Comparison of ENCODE assay signal across 8 cellular contexts in the genomic region with DNA sequence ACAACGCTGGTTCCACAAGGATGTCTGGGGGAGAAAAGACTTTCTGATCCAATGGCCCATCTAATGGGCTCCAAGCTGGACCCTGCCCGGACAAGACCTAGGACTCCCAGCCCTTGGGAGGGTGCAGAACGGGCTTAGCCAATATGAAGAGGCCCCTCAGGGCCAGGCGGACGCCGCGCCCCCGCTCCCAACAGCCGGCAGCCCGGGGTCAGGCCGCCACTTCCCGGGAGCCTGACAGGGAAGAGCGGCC. TPM values are rescaled to one million over a fixed set of nuclear protein-coding genes. Genes with fewer than 3 reads are reported as not detected.
A peak's percentile ranks its signal among the peaks of the same experiment; 100 is the strongest.
DNase-seq lines count a peak whose midpoint lies in the region; FAIRE-seq and TF ChIP-seq lines count a peak whose summit lies in the region.

No MANE protein-coding gene starts in this region.

- POLR2A ChIA-PET in activated CD4-positive, alpha-beta T cell treated with anti-CD3 and anti-CD28 coated beads, Interleukin-2, amount 10 ng/mL, durations not matched to agents 7 days and 5 days (lab: Charles Lee), result no interaction called here

- H3K4me3 ChIP-seq in mammary epithelial cell (replicated peaks in 1 of 3; ENCODE audit: insufficient read depth in 1 of 3, low read depth in 2 of 3, low read length in 3 of 3) (peak overlapping the region; percentile 51 to 72 (median 67)), mesenchymal stem cell (ENCODE audit: insufficient read depth in 1 of 2, low read depth in 1 of 2, low read length in 2 of 2) (peak overlapping the region; percentile 76 to 82), thymus (ENCODE audit: low read length) (peak overlapping the region; percentile 50)

- peaks cover 28% of the 10 kb centered on the region for H3K79me1 ChIP-seq in mesenchymal stem cell (replicated peaks; ENCODE audit: low read length, poor library complexity, severe bottlenecking)

- no peak overlapping the region for H2BK5ac ChIP-seq in mesenchymal stem cell (ENCODE audit: low read depth, low read length, poor library complexity, severe bottlenecking)

- H3K4ac ChIP-seq in mesenchymal stem cell (ENCODE audit: low read depth in 1 of 2, low read length in 2 of 2), result peak overlapping the region in 1 of 2 experiments; percentile 34

- no peak for FAIRE-seq in frontal cortex (lab: Jason Lieb, UNC)

- peak overlapping the region; percentile 65 for H3K27ac ChIP-seq in mammary epithelial cell (ENCODE audit: insufficient read depth, low read depth, low read length)
- no peak overlapping the region for H3K27ac ChIP-seq in mesenchymal stem cell (ENCODE audit: low read length, poor library complexity, severe bottlenecking)
- peak overlapping the region; percentile 10 for H3K27ac ChIP-seq in thymus (ENCODE audit: low read depth)

- H2BK120ac ChIP-seq in mesenchymal stem cell (ENCODE audit: low read depth, low read length), result peak overlapping the region; percentile 29

- intact Hi-C loops in mammary epithelial cell (cut with micrococcal nuclease), result loop anchor here (1.0 to 5.0 kb wide), 3 partner anchors 37 to 162 kb away; no protein-coding TSS in a partner anchor

- CTCF ChIA-PET in activated CD4-positive, alpha-beta T cell treated with anti-CD3 and anti-CD28 coated beads, Interleukin-2, amount 10 ng/mL, durations not matched to agents 7 days and 5 days (lab: Charles Lee), result interaction anchor here (0.8 to 1.6 kb wide), 5 partner anchors 8 to 117 kb away, joined by 3 to 4 read pairs (median 3); no protein-coding TSS in a partner anchor
- CTCF ChIA-PET in mammary epithelial cell (lab: Charles Lee; ENCODE audit: low non-redundant PET), result no interaction called here

- H3K4me3 Mint-ChIP-seq in activated CD4-positive, alpha-beta T cell treated with anti-CD3 and anti-CD28 coated beads, Interleukin-2, amount 10 ng/mL, durations not matched to agents 7 days and 5 days, result peak overlapping the region; percentile 45

- H3K9ac ChIP-seq in mammary epithelial cell (ENCODE audit: insufficient read depth, low read length) (peak overlapping the region; percentile 88), mesenchymal stem cell (ENCODE audit: low read length) (peak overlapping the region; percentile 85)

- peak overlapping the region; percentile 53 for H4K91ac ChIP-seq in mesenchymal stem cell (ENCODE audit: low read length)

- no peak overlapping the region for H3K27ac Mint-ChIP-seq in activated CD4-positive, alpha-beta T cell treated with anti-CD3 and anti-CD28 coated beads, Interleukin-2, amount 10 ng/mL, durations not matched to agents 7 days and 5 days

- H4K20me1 ChIP-seq in mammary epithelial cell (ENCODE audit: insufficient read depth, low read length), result no peaks in the 10 kb centered on the region

- H3K4me1 ChIP-seq in mammary epithelial cell (ENCODE audit: insufficient read depth, low read length), result peaks cover 47% of the 10 kb centered on the region
- H3K4me1 ChIP-seq in mesenchymal stem cell (ENCODE audit: control insufficient read depth, insufficient read depth, low read depth, low read length), result peaks cover 23% of the 10 kb centered on the region
- H3K4me1 ChIP-seq in thymus (ENCODE audit: control insufficient read depth, insufficient read depth, low read length), result no peaks in the 10 kb centered on the region

- H4K8ac ChIP-seq in mesenchymal stem cell (ENCODE audit: low read length), result no peak overlapping the region

- dilution Hi-C loops in mammary epithelial cell (cut with HindIII; ENCODE audit: low sequenced_read_pairs), result loop anchor here (5.0 kb wide), 2 partner anchors 35 to 65 kb away; partner anchors contain the start of gene SLC22A4

- H3K23ac ChIP-seq in mesenchymal stem cell (ENCODE audit: low read length in 2 of 2), result no peak overlapping the region

- no peak for DNase-seq in activated CD4-positive, alpha-beta T cell treated with anti-CD3 and anti-CD28 coated beads, Interleukin-2, amount 10 ng/mL, durations not matched to agents 7 days and 5 days
- no peak for DNase-seq in activated CD4-positive, alpha-beta T cell treated with anti-CD3 and anti-CD28 coated beads for 4 hours
- DNase-seq in mammary epithelial cell (no peak), mesenchymal stem cell (no peak), frontal cortex (ENCODE audit: low spot score in 2 of 2) (no peak), GM19238 (ENCODE audit: insufficient read length, low spot score) (no peak), HT-29 (ENCODE audit: low spot score) (no peak)

- H3K27me3 Mint-ChIP-seq in activated CD4-positive, alpha-beta T cell treated with anti-CD3 and anti-CD28 coated beads, Interleukin-2, amount 10 ng/mL, durations not matched to agents 7 days and 5 days, result peaks cover 23% of the 10 kb centered on the region

- no peak overlapping the region for H2BK15ac ChIP-seq in mesenchymal stem cell (ENCODE audit: low read depth, poor library complexity, severe bottlenecking)

- H3K9me3 Mint-ChIP-seq in activated CD4-positive, alpha-beta T cell treated with anti-CD3 and anti-CD28 coated beads, Interleukin-2, amount 10 ng/mL, durations not matched to agents 7 days and 5 days, result no peaks in the 10 kb centered on the region

- no TSS peak for BruUV-seq in mammary epithelial cell (replicated peaks; lab: Mats Ljungman, UMichigan)

- H2BK12ac ChIP-seq in mesenchymal stem cell (ENCODE audit: low read length in 2 of 2), result no peak overlapping the region

- H3K36me3 ChIP-seq in mammary epithelial cell (ENCODE audit: insufficient read depth, low read length), result peaks cover 3% of the 10 kb centered on the region
- H3K36me3 ChIP-seq in mesenchymal stem cell (ENCODE audit: control insufficient read depth in 1 of 2, insufficient read depth in 2 of 2, low read depth in 1 of 2, low read length in 2 of 2), result peaks cover 0 to 3% of the 10 kb centered on the region in 2 experiments
- H3K36me3 ChIP-seq in thymus (ENCODE audit: control insufficient read depth, insufficient read depth), result no peaks in the 10 kb centered on the region

- H3K36me3 Mint-ChIP-seq in activated CD4-positive, alpha-beta T cell treated with anti-CD3 and anti-CD28 coated beads, Interleukin-2, amount 10 ng/mL, durations not matched to agents 7 days and 5 days (ENCODE audit: low read depth), result no peaks in the 10 kb centered on the region

- peaks cover 47% of the 10 kb centered on the region for H3K79me2 ChIP-seq in mammary epithelial cell (ENCODE audit: insufficient read depth, low read length)

- H3K14ac ChIP-seq in mesenchymal stem cell (ENCODE audit: low read length in 2 of 2), result peak overlapping the region in 1 of 2 experiments; percentile 50

- H3K4me1 Mint-ChIP-seq in activated CD4-positive, alpha-beta T cell treated with anti-CD3 and anti-CD28 coated beads, Interleukin-2, amount 10 ng/mL, durations not matched to agents 7 days and 5 days, result peaks cover 16% of the 10 kb centered on the region

- H2AFZ ChIP-seq in mammary epithelial cell (ENCODE audit: low read depth, low read length) (peak overlapping the region; percentile 90), mesenchymal stem cell (ENCODE audit: low read depth, low read length) (peak overlapping the region; percentile 72)

- H3K18ac ChIP-seq in mesenchymal stem cell (ENCODE audit: low read depth in 1 of 2, low read length in 2 of 2), result peak overlapping the region; percentile 70 to 92

- no peak for TF ChIP-seq CTCF in mammary epithelial cell (conservative IDR thresholded peaks at IDR 0.05 in 1 of 2, IDR thresholded peaks at IDR 0.05 in 1 of 2; ENCODE audit: extremely low read depth in 1 of 2, insufficient read depth in 1 of 2, low read depth in 1 of 2, low read length in 2 of 2)

- H2AK5ac ChIP-seq in mesenchymal stem cell (ENCODE audit: low read length, severe bottlenecking), result no peak overlapping the region

- WGBS in mammary epithelial cell (ENCODE audit: low coverage, missing lambda C conversion rate), result 3% methylated on average over 6 of the region's 13 CpGs
- WGBS in mesenchymal stem cell, result 2% methylated on average over 13 of the region's 13 CpGs
- 7% methylated on average over 13 of the region's 13 CpGs for WGBS in thymus

- in situ Hi-C loops in mammary epithelial cell (cut with MboI; ENCODE audit: low sequenced_read_pairs in 2 of 2), result no loop called here

- H3K9me3 ChIP-seq in mammary epithelial cell (replicated peaks; ENCODE audit: insufficient read depth, low read length) (no peaks in the 10 kb centered on the region), mesenchymal stem cell (ENCODE audit: control insufficient read depth, low read length) (no peaks in the 10 kb centered on the region), thymus (ENCODE audit: control insufficient read depth) (no peaks in the 10 kb centered on the region)

- no peaks in the 10 kb centered on the region for H3K27me3 ChIP-seq in mammary epithelial cell (ENCODE audit: insufficient read depth, low read length)
- peaks cover 0 to 4% of the 10 kb centered on the region in 2 experiments for H3K27me3 ChIP-seq in mesenchymal stem cell (ENCODE audit: control insufficient read depth in 1 of 2, insufficient read depth in 1 of 2, low read length in 2 of 2)
- H3K27me3 ChIP-seq in thymus (ENCODE audit: control insufficient read depth, insufficient read depth), result peaks cover 21% of the 10 kb centered on the region

- H3K4me2 ChIP-seq in mammary epithelial cell (ENCODE audit: insufficient read depth, low read depth, low read length) (peak overlapping the region; percentile 88), mesenchymal stem cell (ENCODE audit: low read length, poor library complexity, severe bottlenecking) (peak overlapping the region; percentile 55)

RNA-seq across cellular contexts. Expression of gene P4HA2, which starts 0.5 kb away (rescaled TPM):
- 1 to 10 TPM; 2.3 to 2.5 TPM for total RNA-seq in activated CD4-positive, alpha-beta T cell treated with anti-CD3 and anti-CD28 coated beads, Interleukin-2, amount 10 ng/mL, durations not matched to agents 7 days and 5 days
- total RNA-seq in mammary epithelial cell, result 100 to 1,000 TPM; 103 to 142 TPM
- polyA plus RNA-seq in mammary epithelial cell, result 134 TPM
- 255 TPM for polyA minus RNA-seq in mammary epithelial cell
- polyA plus RNA-seq in mesenchymal stem cell (2013, experiment 1 of 2), result 110 TPM
- polyA plus RNA-seq in mesenchymal stem cell (2013, experiment 2 of 2), result 108 TPM
- polyA plus RNA-seq in thymus, result 13.2 TPM
- total RNA-seq in frontal cortex, result 13.9 TPM
- total RNA-seq in HT-29 (2014; rRNA removed; shearing (Covaris generic)), result 20.4 and 20.5 TPM in 2 replicates

RNA-seq across cellular contexts. Expression of gene PDLIM4, which starts 30.3 kb away (rescaled TPM):
- not detected for total RNA-seq in activated CD4-positive, alpha-beta T cell treated with anti-CD3 and anti-CD28 coated beads, Interleukin-2, amount 10 ng/mL, durations not matched to agents 7 days and 5 days
- 100 to 1,000 TPM; 101 to 217 TPM for total RNA-seq in mammary epithelial cell
- 120 TPM for polyA plus RNA-seq in mammary epithelial cell
- polyA minus RNA-seq in mammary epithelial cell, result 48.5 TPM
- polyA plus RNA-seq in mesenchymal stem cell (2013, experiment 1 of 2), result 33.9 TPM
- 34.0 TPM for polyA plus RNA-seq in mesenchymal stem cell (2013, experiment 2 of 2)
- 38.4 TPM for polyA plus RNA-seq in thymus
- 2.0 TPM for total RNA-seq in frontal cortex
- total RNA-seq in HT-29 (2014; rRNA removed; shearing (Covaris generic)), result 0.99 and 1.6 TPM in 2 replicates

Comparison
In these comparisons a context has a peak if more than half of its experiments do, and no peak if none do; other contexts are left out.
1. RNA of gene PDLIM4, which starts 30.3 kb away (total RNA-seq): 101 to 217 TPM in mammary epithelial cell; 2.0 TPM in frontal cortex (single experiment), 0.99 to 1.6 TPM in HT-29 and not detected in activated CD4-positive, alpha-beta T cell treated with anti-CD3 and anti-CD28 coated beads, Interleukin-2, amount 10 ng/mL, durations not matched to agents 7 days and 5 days; every median in the first group is over 10 times any median in the second.
2. Peak in every context shown above with its lines, with median percentiles within 50 percentile points of each other: H3K4me3 ChIP-seq.